ENCODE assay signal across 8 cellular contexts in genomic region chr14:76772300-76773187, GRCh38. TPM values are rescaled to one million over a fixed set of nuclear protein-coding genes. Genes with fewer than 3 reads are reported as not detected.
DNase-seq lines count a peak whose midpoint lies in the region; ATAC-seq and TF ChIP-seq lines count a peak whose summit lies in the region.

No MANE protein-coding gene starts in this region.

- H3K9me3 Mint-ChIP-seq in activated CD8-positive, alpha-beta memory T cell treated with anti-CD3 and anti-CD28 coated beads, Interleukin-2, amount 10 ng/mL, durations not matched to agents 7 days and 5 days (ENCODE audit: low read depth): no peaks in the 10 kb centered on the region

- peak; percentile 51 for DNase-seq in EL
- peak; percentile 36 for DNase-seq in activated CD8-positive, alpha-beta memory T cell treated with anti-CD3 and anti-CD28 coated beads, Interleukin-2, amount 10 ng/mL, durations not matched to agents 7 days and 5 days
- DNase-seq in heart left ventricle: peak; percentile 79 to 87 (median 84)
- DNase-seq in posterior vena cava (ENCODE audit: low spot score): peak; percentile 82
- DNase-seq in DMS53 treated with DMSO at 0.1 percent for 48 hours (lab: John Stamatoyannopoulos, UW; ENCODE audit: unreplicated experiment): no peak
- DNase-seq in DMS79 (lab: John Stamatoyannopoulos, UW): no peak

- intact Hi-C loops in heart left ventricle (cut with DNase I) (no loop called here), posterior vena cava (cut with DNase I) (no loop called here)

- H3K4me3 Mint-ChIP-seq in activated CD8-positive, alpha-beta memory T cell treated with anti-CD3 and anti-CD28 coated beads, Interleukin-2, amount 10 ng/mL, durations not matched to agents 7 days and 5 days: no peak overlapping the region

- no peaks in the 10 kb centered on the region for H3K27me3 ChIP-seq in heart left ventricle

- CTCF ChIA-PET in activated CD8-positive, alpha-beta memory T cell treated with anti-CD3 and anti-CD28 coated beads, Interleukin-2, amount 10 ng/mL, durations not matched to agents 7 days and 5 days (lab: Charles Lee): interaction anchor here (1.7 to 2.7 kb wide), 2 partner anchors 12 to 63 kb away, joined by 6 to 14 read pairs; no protein-coding TSS in a partner anchor

- H3K4me1 ChIP-seq in heart left ventricle: peaks cover 12 to 86% (median 53%) of the 10 kb centered on the region in 12 donors

- peak overlapping the region in 2 of 12 donors; percentile 10 to 15 for H3K4me3 ChIP-seq in heart left ventricle

- peaks cover 27% of the 10 kb centered on the region for H3K4me1 Mint-ChIP-seq in activated CD8-positive, alpha-beta memory T cell treated with anti-CD3 and anti-CD28 coated beads, Interleukin-2, amount 10 ng/mL, durations not matched to agents 7 days and 5 days

- H3K36me3 Mint-ChIP-seq in activated CD8-positive, alpha-beta memory T cell treated with anti-CD3 and anti-CD28 coated beads, Interleukin-2, amount 10 ng/mL, durations not matched to agents 7 days and 5 days: no peaks in the 10 kb centered on the region

- H3K27ac ChIP-seq in heart left ventricle: peak overlapping the region; percentile 76 to 96 (median 82)

- TF ChIP-seq POLR2A in heart left ventricle (IDR thresholded peaks at IDR 0.05): peak in 1 of 2 donors; percentile 31

- no peak overlapping the region for H3K27ac Mint-ChIP-seq in activated CD8-positive, alpha-beta memory T cell treated with anti-CD3 and anti-CD28 coated beads, Interleukin-2, amount 10 ng/mL, durations not matched to agents 7 days and 5 days

- ATAC-seq in activated CD8-positive, alpha-beta memory T cell treated with anti-CD3 and anti-CD28 coated beads, Interleukin-2, amount 10 ng/mL, durations not matched to agents 7 days and 5 days: no peak
- peak; percentile 47 to 69 (median 62) for ATAC-seq in heart left ventricle
- ATAC-seq in GM21447 (IDR thresholded peaks at IDR 0.05; ENCODE audit: unreplicated experiment): no peak
- no peak for ATAC-seq in HG03457 (IDR thresholded peaks at IDR 0.05; ENCODE audit: unreplicated experiment)

- WGBS in heart left ventricle, 4 donors: 40 to 56% (median 48%) methylated on average over 13 of the region's 13 CpGs

- H3K27me3 Mint-ChIP-seq in activated CD8-positive, alpha-beta memory T cell treated with anti-CD3 and anti-CD28 coated beads, Interleukin-2, amount 10 ng/mL, durations not matched to agents 7 days and 5 days: no peaks in the 10 kb centered on the region

- H3K9me3 ChIP-seq in heart left ventricle: no peaks in the 10 kb centered on the region

- peaks cover 0 to 51% (median 9%) of the 10 kb centered on the region in 9 donors for H3K36me3 ChIP-seq in heart left ventricle

- no peak for TF ChIP-seq CTCF in heart left ventricle (IDR thresholded peaks at IDR 0.05)

RNA-seq across cellular contexts. Expression of gene VASH1, which starts 11.3 kb away (rescaled TPM):
- 1 to 10 TPM; 3.3 to 8.1 TPM for total RNA-seq in activated CD8-positive, alpha-beta memory T cell treated with anti-CD3 and anti-CD28 coated beads, Interleukin-2, amount 10 ng/mL, durations not matched to agents 7 days and 5 days
- total RNA-seq in heart left ventricle (10 to 100 TPM in 6 of 9 donors, 1 to 10 TPM in 3; 7.8 to 30.8 (median 11.1) TPM), posterior vena cava (10 to 100 TPM; 14.9 to 16.1 TPM)
- polyA plus RNA-seq in heart left ventricle: 10 to 100 TPM in 1 of 2 donors, 1 to 10 TPM in 1; 9.9 to 25.2 TPM

RNA-seq across cellular contexts. Expression of gene ANGEL1, which starts 40.1 kb away (rescaled TPM):
- total RNA-seq in activated CD8-positive, alpha-beta memory T cell treated with anti-CD3 and anti-CD28 coated beads, Interleukin-2, amount 10 ng/mL, durations not matched to agents 7 days and 5 days: 10 to 100 TPM; 12.9 to 14.6 TPM
- total RNA-seq in heart left ventricle: 10 to 100 TPM in 8 of 9 donors, 1 to 10 TPM in 1; 9.3 to 16.3 (median 13.8) TPM
- 10 to 100 TPM in 1 of 2 donors, 1 to 10 TPM in 1; 9.5 to 10.7 TPM for polyA plus RNA-seq in heart left ventricle
- 10 to 100 TPM; 12.4 to 14.4 TPM for total RNA-seq in posterior vena cava

RNA-seq across cellular contexts. Expression of gene LRRC74A, which starts 53.7 kb away (rescaled TPM):
- total RNA-seq in activated CD8-positive, alpha-beta memory T cell treated with anti-CD3 and anti-CD28 coated beads, Interleukin-2, amount 10 ng/mL, durations not matched to agents 7 days and 5 days: not detected
- total RNA-seq in heart left ventricle (not detected), posterior vena cava (not detected)
- polyA plus RNA-seq in heart left ventricle: not detected

Comparison
In these comparisons a context has a peak if more than half of its experiments do, and no peak if none do; other contexts are left out.
1. DNase-seq: peak in EL (single experiment), activated CD8-positive, alpha-beta memory T cell treated with anti-CD3 and anti-CD28 coated beads, Interleukin-2, amount 10 ng/mL, durations not matched to agents 7 days and 5 days (single experiment), heart left ventricle (5 of 5) and posterior vena cava (single experiment); none in DMS53 treated with DMSO at 0.1 percent for 48 hours (single experiment) and DMS79 (single experiment).
2. ATAC-seq: peak in heart left ventricle (4 of 4); none in activated CD8-positive, alpha-beta memory T cell treated with anti-CD3 and anti-CD28 coated beads, Interleukin-2, amount 10 ng/mL, durations not matched to agents 7 days and 5 days (single experiment), GM21447 (single experiment) and HG03457 (single experiment).